9 cellular contexts compared by ENCODE assay signal in the genomic region with DNA sequence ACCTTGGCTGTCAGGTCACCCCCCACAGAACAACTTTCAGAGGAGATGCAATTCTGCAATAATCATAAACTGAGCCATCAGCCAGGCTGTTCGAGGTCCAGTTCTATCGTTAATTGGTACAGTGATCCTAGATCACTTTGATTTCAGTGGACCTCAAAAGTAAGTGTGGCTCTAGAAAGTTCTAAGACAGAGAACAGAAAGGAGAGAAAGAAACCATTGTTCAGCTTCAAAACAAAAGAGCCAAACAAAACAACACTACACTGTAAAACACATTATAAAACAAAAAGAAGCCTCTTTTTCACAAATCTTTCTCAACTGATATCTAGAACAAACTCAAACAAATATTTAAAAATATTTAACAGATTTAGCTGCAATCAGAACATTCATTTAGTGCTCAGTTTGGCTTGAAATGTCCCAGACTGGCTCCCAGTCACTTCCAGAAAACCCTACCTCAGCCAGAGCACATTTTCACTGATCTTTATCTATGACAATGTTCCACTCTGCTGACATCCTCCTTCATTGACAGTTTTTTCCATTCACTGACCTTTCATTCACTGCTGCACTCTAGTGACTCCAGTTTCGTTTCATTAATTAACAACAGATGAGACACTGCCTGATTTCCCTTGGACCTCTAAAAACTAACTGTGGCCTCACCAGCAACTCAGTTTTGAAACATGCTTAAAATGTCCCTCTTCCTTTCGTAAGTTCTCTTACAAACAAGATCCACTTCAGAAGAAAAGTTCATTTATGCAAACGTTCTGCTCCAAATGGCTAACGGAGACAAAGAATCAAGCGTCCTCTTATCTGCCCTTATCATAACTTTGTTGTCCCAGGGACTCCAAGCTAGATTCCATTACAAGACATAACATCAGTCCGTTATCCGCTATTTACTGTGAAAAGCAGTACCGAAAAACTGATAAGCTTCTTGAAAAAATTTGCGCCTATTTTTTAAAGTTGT. TPM values are rescaled to one million over a fixed set of nuclear protein-coding genes. Genes with fewer than 3 reads are reported as not detected.
DNase-seq lines count a peak whose midpoint lies in the region; ATAC-seq and TF ChIP-seq lines count a peak whose summit lies in the region.
"Had no signal": no experiment of that assay in that cellular context is flagged by ENCODE, and none has a peak within 500 bp of the region (broad histone marks: within the 10 kb centered on the region; RNA-seq: fewer than 3 reads in every experiment).

No MANE protein-coding gene starts in this region.

- H3K27me3 ChIP-seq in ACC112 (ENCODE audit: insufficient read depth, low read length): no peaks in the 10 kb centered on the region
- no peaks in the 10 kb centered on the region for H3K27me3 ChIP-seq in skeletal muscle satellite cell (ENCODE audit: control insufficient read depth, insufficient read depth, low read length)

- DNase-seq in activated B cell treated with CpG ODN at 0.5 μM for 24 hours (no peak), Right ventricle myocardium superior (no peak), NCI-H446 (lab: John Stamatoyannopoulos, UW) (no peak), SKM-1 (lab: John Stamatoyannopoulos, UW; ENCODE audit: unreplicated experiment) (no peak)

- peaks cover 4% of the 10 kb centered on the region for H3K79me2 ChIP-seq in ACC112 (ENCODE audit: control insufficient read depth, insufficient read depth, low read length, unreplicated experiment)

- no peaks in the 10 kb centered on the region for H3K36me3 Mint-ChIP-seq in activated B cell treated with CpG ODN at 0.5 μM for 24 hours (ENCODE audit: low read depth)

- peaks cover 3% of the 10 kb centered on the region for H3K27me3 Mint-ChIP-seq in activated B cell treated with CpG ODN at 0.5 μM for 24 hours

- H3K9me3 Mint-ChIP-seq in activated B cell treated with CpG ODN at 0.5 μM for 24 hours: no peaks in the 10 kb centered on the region

- intact Hi-C loops in activated B cell treated with CpG ODN at 0.5 μM for 24 hours (cut with micrococcal nuclease): no loop called here
- intact Hi-C loops in Right ventricle myocardium superior (cut with DNase I): loop anchor here (5.0 kb wide), 1 partner anchor 56 kb away; a partner anchor contains a TSS

- no peak overlapping the region for H3K4me3 Mint-ChIP-seq in activated B cell treated with CpG ODN at 0.5 μM for 24 hours

- peak overlapping the region; percentile 84 for H2AFZ ChIP-seq in ACC112 (ENCODE audit: low read length, unreplicated experiment)

- POLR2A ChIA-PET in activated B cell treated with CpG ODN at 0.5 μM for 24 hours (lab: Charles Lee): no interaction called here

- H3K36me3 ChIP-seq in ACC112 (ENCODE audit: insufficient read depth, low read length): no peaks in the 10 kb centered on the region
- no peaks in the 10 kb centered on the region for H3K36me3 ChIP-seq in skeletal muscle satellite cell (ENCODE audit: insufficient read depth, low read length)

- H3K4me3 ChIP-seq in ACC112 (ENCODE audit: low read depth, low read length): peak overlapping the region; percentile 67
- H3K4me3 ChIP-seq in skeletal muscle satellite cell (ENCODE audit: low read length): no peak overlapping the region

- peak; percentile 93 for ATAC-seq in GM18517 (IDR thresholded peaks at IDR 0.05; ENCODE audit: unreplicated experiment)
- ATAC-seq in HG02943 (IDR thresholded peaks at IDR 0.05; ENCODE audit: low read depth, unreplicated experiment): peak; percentile 68
- ATAC-seq in activated B cell treated with CpG ODN at 0.5 μM for 24 hours (ENCODE audit: low read depth): peak; percentile 57
- ATAC-seq in Right ventricle myocardium superior (ENCODE audit: poor library complexity): peak; percentile 79

- peak overlapping the region; percentile 56 for H3K27ac ChIP-seq in ACC112 (ENCODE audit: low read depth, low read length)
- H3K27ac ChIP-seq: HL-60 had no signal

- CTCF ChIA-PET in activated B cell treated with CpG ODN at 0.5 μM for 24 hours (lab: Charles Lee): no interaction called here

- H3K4me1 ChIP-seq in ACC112 (ENCODE audit: control insufficient read depth, insufficient read depth, low read length, unreplicated experiment) (peaks cover 44% of the 10 kb centered on the region), skeletal muscle satellite cell (ENCODE audit: control insufficient read depth, insufficient read depth, low read length) (peaks cover 14% of the 10 kb centered on the region)

- peaks cover 18% of the 10 kb centered on the region for H3K4me1 Mint-ChIP-seq in activated B cell treated with CpG ODN at 0.5 μM for 24 hours

- no peak overlapping the region for H3K9ac ChIP-seq in skeletal muscle satellite cell (ENCODE audit: low read depth, low read length)

- H3K9me3 ChIP-seq in skeletal muscle satellite cell (replicated peaks; ENCODE audit: low read length): no peaks in the 10 kb centered on the region

- no peak for TF ChIP-seq CTCF in activated B cell treated with CpG ODN at 0.5 μM for 24 hours (IDR thresholded peaks at IDR 0.05)

- peak overlapping the region; percentile 2 for H3K4me2 ChIP-seq in skeletal muscle satellite cell (ENCODE audit: low read length)

- H3K27ac Mint-ChIP-seq in activated B cell treated with CpG ODN at 0.5 μM for 24 hours: no peak overlapping the region

RNA-seq across cellular contexts. Expression of a gene that starts 56.8 kb away (rescaled TPM):
- total RNA-seq in activated B cell treated with CpG ODN at 0.5 μM for 24 hours: 1.1 and 2.0 TPM in 2 replicates
- total RNA-seq in Right ventricle myocardium superior: 12.5 TPM
- total RNA-seq in skeletal muscle satellite cell (2012; rRNA removed): 3.5 and 3.7 TPM in 2 replicates
